Comparison of ENCODE assay signal across 9 cellular contexts in the genomic region with DNA sequence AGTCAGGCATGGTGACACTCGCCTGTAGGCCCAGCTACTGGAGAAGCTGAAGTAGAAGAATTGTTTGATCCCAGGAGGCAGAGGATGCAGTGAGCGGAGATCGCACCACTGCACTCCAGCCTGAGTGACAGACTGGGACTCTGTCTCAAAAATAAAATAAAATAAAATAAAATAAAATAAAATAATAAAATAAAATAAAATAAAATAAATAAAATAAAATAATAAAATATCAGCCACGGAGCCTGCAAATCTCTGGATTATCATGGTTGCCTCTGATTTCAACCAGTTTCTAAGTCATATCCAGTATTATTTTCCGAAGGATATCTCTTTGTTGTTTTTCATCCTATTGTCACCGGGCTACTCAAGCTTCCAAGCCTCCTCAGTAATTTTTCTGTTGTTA.
"Had no signal": no experiment of that assay in that cellular context is flagged by ENCODE, and none has a peak within 500 bp of the region (broad histone marks: within the 10 kb centered on the region; RNA-seq: fewer than 3 reads in every experiment).

No MANE protein-coding gene starts in this region.

- H3K27ac ChIP-seq: GM23248 had no signal

- H3K4me2 ChIP-seq: GM23338 had no signal

- H3K9me3 ChIP-seq: HAP-1 had no signal

- H3K36me3 ChIP-seq: HAP-1 had no signal

- H2AFZ ChIP-seq: GM23248 had no signal

- DNase-seq: GM23248, GOT3, H7, H9, HCEC 1CT, HFFc6 had no signal

- ATAC-seq: GM23338, HCT116 had no signal

- H3K4me1 ChIP-seq: HAP-1 had no signal

- H3K27ac Mint-ChIP-seq: GM23338, HFFc6 had no signal

- H3K4me3 ChIP-seq: GM23248, GM23338, HAP-1 had no signal

- H3K4me3 Mint-ChIP-seq: GM23338, HFFc6 had no signal

- H3K9me3 Mint-ChIP-seq: GM23338, H9, HFFc6 had no signal

- H3K9ac ChIP-seq: GM23248 had no signal
